Comparison of ENCODE assay signal across 2 cellular contexts in the genomic region with DNA sequence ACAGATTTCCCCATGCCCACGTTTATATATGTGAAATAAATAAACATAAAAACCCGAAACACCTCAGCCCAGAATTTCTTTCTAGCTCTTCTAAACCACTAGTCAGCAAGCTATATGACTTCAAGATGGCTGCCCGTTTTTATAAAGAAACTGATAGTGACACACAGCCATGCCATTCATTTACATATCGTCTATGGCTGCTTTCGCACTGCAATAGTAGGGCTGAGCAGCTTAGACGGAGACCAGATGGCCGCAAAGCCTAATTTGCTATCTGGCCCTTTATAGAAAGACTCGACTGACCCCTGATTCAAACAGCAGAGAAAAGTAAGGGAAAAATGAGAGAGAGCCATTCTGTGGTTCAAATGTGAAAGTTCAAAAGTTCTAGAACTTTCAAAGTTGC.
TF ChIP-seq lines count a peak whose summit lies in the region.

No MANE protein-coding gene starts in this region.

TF ChIP-seq in IMR-90, 13 proteins besides CTCF, POLR2A, EP300 and RAD21:
- TF ChIP-seq CHD1 (IDR thresholded peaks at IDR 0.05; ENCODE audit: low read depth, low read length) (no peak), FOS (IDR thresholded peaks at IDR 0.05; ENCODE audit: low read depth, low read length) (no peak), MXI1 (IDR thresholded peaks at IDR 0.05; ENCODE audit: borderline replicate concordance, low read depth, low read length) (no peak), SMC3 (IDR thresholded peaks at IDR 0.05; ENCODE audit: low read depth, low read length) (no peak), RCOR1 (IDR thresholded peaks at IDR 0.05; ENCODE audit: insufficient replicate concordance, low read length) (no peak), MAZ (IDR thresholded peaks at IDR 0.05; ENCODE audit: borderline replicate concordance, low read depth, low read length) (no peak), MAFK (IDR thresholded peaks at IDR 0.05; ENCODE audit: low read depth, low read length) (no peak), NFE2L2 (IDR thresholded peaks at IDR 0.05; ENCODE audit: low read depth, low read length) (no peak), BHLHE40 (IDR thresholded peaks at IDR 0.05; ENCODE audit: low read depth, low read length) (no peak), CEBPB (IDR thresholded peaks at IDR 0.05; ENCODE audit: low read depth, low read length) (no peak)
- TF ChIP-seq, protein P1, sequence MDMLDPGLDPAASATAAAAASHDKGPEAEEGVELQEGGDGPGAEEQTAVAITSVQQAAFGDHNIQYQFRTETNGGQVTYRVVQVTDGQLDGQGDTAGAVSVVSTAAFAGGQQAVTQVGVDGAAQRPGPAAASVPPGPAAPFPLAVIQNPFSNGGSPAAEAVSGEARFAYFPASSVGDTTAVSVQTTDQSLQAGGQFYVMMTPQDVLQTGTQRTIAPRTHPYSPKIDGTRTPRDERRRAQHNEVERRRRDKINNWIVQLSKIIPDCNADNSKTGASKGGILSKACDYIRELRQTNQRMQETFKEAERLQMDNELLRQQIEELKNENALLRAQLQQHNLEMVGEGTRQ (IDR thresholded peaks at IDR 0.05; ENCODE audit: low read depth, low read length): no peak

TF ChIP-seq in H1, 55 proteins besides CTCF, POLR2A, EP300 and RAD21:
- TF ChIP-seq TCF12 (IDR thresholded peaks at IDR 0.05; ENCODE audit: low read depth, low read length): no peak
- TF ChIP-seq FOSL1 (IDR thresholded peaks at IDR 0.05; ENCODE audit: insufficient read depth, low read depth, low read length): no peak
- no peak for TF ChIP-seq RFX5 (IDR thresholded peaks at IDR 0.05; ENCODE audit: borderline replicate concordance, low read depth, low read length)
- no peak for TF ChIP-seq JUND (IDR thresholded peaks at IDR 0.05; ENCODE audit: low read length)
- no peak for TF ChIP-seq GABPA (IDR thresholded peaks at IDR 0.05; ENCODE audit: borderline replicate concordance, insufficient read depth, low read length)
- no peak for TF ChIP-seq CEBPB (IDR thresholded peaks at IDR 0.05; ENCODE audit: low read depth, low read length)
- no peak for TF ChIP-seq ASH2L (IDR thresholded peaks at IDR 0.05; ENCODE audit: low read length)
- no peak for TF ChIP-seq PHF8 (conservative IDR thresholded peaks at IDR 0.05; ENCODE audit: low read depth, low read length)
- TF ChIP-seq TAF7 (optimal IDR thresholded peaks at IDR 0.05; ENCODE audit: borderline replicate concordance, low read depth, low read length): no peak
- TF ChIP-seq, protein P2, sequence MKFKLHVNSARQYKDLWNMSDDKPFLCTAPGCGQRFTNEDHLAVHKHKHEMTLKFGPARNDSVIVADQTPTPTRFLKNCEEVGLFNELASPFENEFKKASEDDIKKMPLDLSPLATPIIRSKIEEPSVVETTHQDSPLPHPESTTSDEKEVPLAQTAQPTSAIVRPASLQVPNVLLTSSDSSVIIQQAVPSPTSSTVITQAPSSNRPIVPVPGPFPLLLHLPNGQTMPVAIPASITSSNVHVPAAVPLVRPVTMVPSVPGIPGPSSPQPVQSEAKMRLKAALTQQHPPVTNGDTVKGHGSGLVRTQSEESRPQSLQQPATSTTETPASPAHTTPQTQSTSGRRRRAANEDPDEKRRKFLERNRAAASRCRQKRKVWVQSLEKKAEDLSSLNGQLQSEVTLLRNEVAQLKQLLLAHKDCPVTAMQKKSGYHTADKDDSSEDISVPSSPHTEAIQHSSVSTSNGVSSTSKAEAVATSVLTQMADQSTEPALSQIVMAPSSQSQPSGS (IDR thresholded peaks at IDR 0.05; ENCODE audit: low read length): no peak
- TF ChIP-seq SAP30 (IDR thresholded peaks at IDR 0.05; ENCODE audit: insufficient read depth, insufficient replicate concordance, low read length): no peak
